Comparison of ENCODE assay signal across 8 cellular contexts in genomic region chr2:32727157-32727556, GRCh38.
"Had no signal": no experiment of that assay in that cellular context is flagged by ENCODE, and none has a peak within 500 bp of the region (broad histone marks: within the 10 kb centered on the region; RNA-seq: fewer than 3 reads in every experiment).

No MANE protein-coding gene starts in this region.

- H2AFZ ChIP-seq: GM23248 had no signal

- H3K9me3 ChIP-seq: HAP-1 had no signal

- H3K27ac ChIP-seq: GM23248, HL-60 had no signal

- H3K9ac ChIP-seq: GM23248 had no signal

- H3K4me3 ChIP-seq: GM23248, HAP-1 had no signal

- ATAC-seq: HCT116 had no signal

- H3K36me3 ChIP-seq: HAP-1 had no signal

- DNase-seq: GM23248, GOT3, H7, HFFc6, KBM-7 had no signal
